Comparison of ENCODE assay signal across 1 cellular context in the genomic region with DNA sequence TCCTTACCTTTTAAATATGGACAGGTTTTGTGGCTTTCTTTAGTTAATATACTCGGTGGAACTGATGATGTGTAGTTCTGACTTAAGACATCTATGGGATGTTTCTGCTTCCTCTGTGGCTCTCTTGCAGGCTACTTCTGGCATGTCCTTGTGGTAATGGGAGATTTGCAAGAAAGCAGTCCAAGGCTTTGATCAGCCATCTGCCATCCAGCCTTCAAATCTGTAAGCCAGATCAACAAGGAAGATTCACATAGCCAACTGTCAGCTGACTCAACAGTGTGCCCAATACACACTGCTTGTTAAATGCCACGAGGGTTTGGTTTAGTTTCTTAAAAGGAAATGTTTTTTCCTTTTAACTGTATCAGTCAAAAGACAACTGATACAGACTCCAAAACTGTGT.
TF ChIP-seq lines count a peak whose summit lies in the region.

No MANE protein-coding gene starts in this region.

TF ChIP-seq in IMR-90, 13 proteins besides CTCF, POLR2A, EP300 and RAD21:
- TF ChIP-seq RCOR1 (IDR thresholded peaks at IDR 0.05; ENCODE audit: insufficient replicate concordance, low read length) (no peak), MAZ (IDR thresholded peaks at IDR 0.05; ENCODE audit: borderline replicate concordance, low read depth, low read length) (no peak), CEBPB (IDR thresholded peaks at IDR 0.05; ENCODE audit: low read depth, low read length) (no peak), FOS (IDR thresholded peaks at IDR 0.05; ENCODE audit: low read depth, low read length) (no peak), CHD1 (IDR thresholded peaks at IDR 0.05; ENCODE audit: low read depth, low read length) (no peak), MXI1 (IDR thresholded peaks at IDR 0.05; ENCODE audit: borderline replicate concordance, low read depth, low read length) (no peak), RFX5 (IDR thresholded peaks at IDR 0.05; ENCODE audit: low read depth, low read length) (no peak), ELK1 (IDR thresholded peaks at IDR 0.05; ENCODE audit: borderline replicate concordance, low read depth, low read length) (no peak), MAFK (IDR thresholded peaks at IDR 0.05; ENCODE audit: low read depth, low read length) (no peak), NFE2L2 (IDR thresholded peaks at IDR 0.05; ENCODE audit: low read depth, low read length) (no peak)
